29 cellular contexts compared by ENCODE assay signal in genomic region chr7:12821746-12822145, GRCh38.
"Had no signal": no experiment of that assay in that cellular context is flagged by ENCODE, and none has a peak within 500 bp of the region (broad histone marks: within the 10 kb centered on the region; RNA-seq: fewer than 3 reads in every experiment).

No MANE protein-coding gene starts in this region.

- H3K36me3 ChIP-seq: gastroesophageal sphincter, heart right ventricle, lower lobe of right lung, stomach, tibial artery had no signal

- H3K36me3 Mint-ChIP-seq: naive B cell; natural killer cell treated with Interleukin-12 subunit alpha and Interleukin-12 subunit beta and Interleukin-15 and Interleukin-18, amount 100 ng/mL, for 72 hours; type B pancreatic cell had no signal

- H3K4me1 Mint-ChIP-seq: naive B cell had no signal

- H3K27ac ChIP-seq: gastroesophageal sphincter, heart right ventricle, lower lobe of right lung, stomach, testis, tibial artery had no signal

- H3K27ac Mint-ChIP-seq: mesothelial cell of epicardium; natural killer cell treated with Interleukin-12 subunit alpha and Interleukin-12 subunit beta and Interleukin-15 and Interleukin-18, amount 100 ng/mL, for 72 hours; type B pancreatic cell had no signal

- H3K4me1 ChIP-seq: gastroesophageal sphincter, heart right ventricle, lower lobe of right lung, stomach, testis, tibial artery had no signal

- H3K27me3 Mint-ChIP-seq: type B pancreatic cell had no signal

- H3K27me3 ChIP-seq: dorsolateral prefrontal cortex, gastroesophageal sphincter, heart right ventricle, stomach, testis, tibial artery had no signal

- ATAC-seq: gastroesophageal sphincter; heart right ventricle; left colon; left ventricle myocardium superior; lower lobe of right lung; mucosa of descending colon; natural killer cell treated with Interleukin-12 subunit alpha and Interleukin-12 subunit beta and Interleukin-15 and Interleukin-18, amount 100 ng/mL, for 72 hours; sciatic nerve had no signal

- H3K9me3 Mint-ChIP-seq: type B pancreatic cell had no signal

- H3K4me2 ChIP-seq: smooth muscle cell had no signal

- H3K9me3 ChIP-seq: gastroesophageal sphincter, lower lobe of right lung, mucosa of descending colon, stomach, testis, tibial artery had no signal

- H3K4me3 Mint-ChIP-seq: mesothelial cell of epicardium; naive B cell; natural killer cell treated with Interleukin-12 subunit alpha and Interleukin-12 subunit beta and Interleukin-15 and Interleukin-18, amount 100 ng/mL, for 72 hours; neural crest cell; type B pancreatic cell had no signal

- DNase-seq: central memory CD4-positive, alpha-beta T cell; dorsolateral prefrontal cortex; effector CD4-positive, alpha-beta T cell; glutamatergic neuron; heart right ventricle; hippocampal formation; islet precursor cell; kidney glomerular epithelial cell; left colon; left ventricle myocardium superior; lower lobe of right lung; mesenchymal stem cell; mucosa of descending colon; naive B cell; stimulated activated CD4-positive, alpha-beta T cell treated with anti-CD3 and anti-CD28 coated beads, Interleukin-12 subunit alpha, Interleukin-12 subunit beta, amount 100 ng/mL, for 4 hours; stimulated activated CD4-positive, alpha-beta T cell treated with anti-CD3 and anti-CD28 coated beads, Interleukin-1b, Interleukin-23, amount 100 ng/mL, for 48 hours; stimulated activated CD4-positive, alpha-beta T cell treated with anti-CD3 and anti-CD28 coated beads, Interleukin-4, amount 100 ng/mL, for 1 hour; stimulated activated CD8-positive, alpha-beta memory T cell treated with anti-CD3 and anti-CD28 coated beads, Interleukin-4, amount 100 ng/mL, for 48 hours; stimulated activated naive CD4-positive, alpha-beta T cell; stomach; testis; tibial artery had no signal

- H3K4me3 ChIP-seq: gastroesophageal sphincter, heart right ventricle, lower lobe of right lung, mucosa of descending colon, smooth muscle cell, stomach, testis, tibial artery had no signal
